Comparison of ENCODE assay signal across 27 cellular contexts in genomic region chr6:137191238-137191637, GRCh38. TPM values are rescaled to one million over a fixed set of nuclear protein-coding genes. Genes with fewer than 3 reads are reported as not detected.
"Had no signal": no experiment of that assay in that cellular context is flagged by ENCODE, and none has a peak within 500 bp of the region (broad histone marks: within the 10 kb centered on the region; RNA-seq: fewer than 3 reads in every experiment).

No MANE protein-coding gene starts in this region.

- H3K27ac ChIP-seq: esophagus muscularis mucosa, foreskin keratinocyte, parathyroid adenoma, psoas muscle, SK-N-MC, spleen, uterus, VCaP had no signal

- H3K27me3 ChIP-seq: esophagus muscularis mucosa, foreskin keratinocyte, left lung, spleen, uterus had no signal

- H3K4me1 Mint-ChIP-seq: neural crest cell had no signal

- H3K9ac ChIP-seq: parathyroid adenoma had no signal

- H3K9me3 Mint-ChIP-seq: central memory CD8-positive, alpha-beta T cell; type B pancreatic cell had no signal

- DNase-seq: activated CD4-positive, alpha-beta memory T cell treated with anti-CD3 and anti-CD28 coated beads, Interleukin-2, amount 10 ng/mL, durations not matched to agents 7 days and 5 days; activated CD4-positive, alpha-beta T cell treated with anti-CD3 and anti-CD28 coated beads for 48 hours; activated CD8-positive, alpha-beta memory T cell treated with anti-CD3 and anti-CD28 coated beads, Interleukin-2, amount 50 U/mL, for 48 hours; activated gamma-delta T cell treated with Interleukin-2 at 50 U/mL for 16 hours; activated naive CD4-positive, alpha-beta T cell treated with anti-CD3 and anti-CD28 coated beads, Interleukin-2, amount 50 U/mL, for 16 hours; activated T-cell treated with anti-CD3 and anti-CD28 coated beads, Interleukin-2, amount 50 U/mL, for 24 hours; amygdala; dermis blood vessel endothelial cell; effector CD4-positive, alpha-beta T cell; foreskin keratinocyte; left lung; midbrain; naive thymus-derived CD8-positive, alpha-beta T cell; nucleus accumbens; psoas muscle; spleen; stimulated activated naive CD8-positive, alpha-beta T cell treated with anti-CD3 and anti-CD28 coated beads, Interleukin-15, Interleukin-2, amounts not matched to agents 100 U/mL and 50 U/mL, for 24 hours; uterus had no signal

- H3K4me3 Mint-ChIP-seq: activated CD4-positive, alpha-beta memory T cell treated with anti-CD3 and anti-CD28 coated beads, Interleukin-2, amount 10 ng/mL, durations not matched to agents 7 days and 5 days; activated T-cell treated with anti-CD3 and anti-CD28 coated beads, Interleukin-2, amount 50 U/mL, for 24 hours; activated T-helper 17 cell treated with anti-CD3 and anti-CD28 coated beads, Interleukin-2, amount 50 U/mL, for 72 hours; central memory CD8-positive, alpha-beta T cell; naive thymus-derived CD8-positive, alpha-beta T cell; neural crest cell; type B pancreatic cell had no signal

- H3K9me3 ChIP-seq: esophagus muscularis mucosa, uterus had no signal

- H3K4me3 ChIP-seq: esophagus muscularis mucosa, left lung, psoas muscle, SK-N-MC, spleen, uterus had no signal

- H3K36me3 ChIP-seq: esophagus muscularis mucosa, left lung, uterus had no signal

- ATAC-seq: activated T-helper 17 cell treated with anti-CD3 and anti-CD28 coated beads, Interleukin-2, amount 50 U/mL, for 72 hours; foreskin keratinocyte; naive thymus-derived CD8-positive, alpha-beta T cell; psoas muscle; stimulated activated naive CD8-positive, alpha-beta T cell treated with anti-CD3 and anti-CD28 coated beads, Interleukin-15, Interleukin-2, amounts not matched to agents 100 U/mL and 50 U/mL, for 24 hours had no signal

- H3K36me3 Mint-ChIP-seq: type B pancreatic cell had no signal

- H2AFZ ChIP-seq: parathyroid adenoma had no signal

- H3K27ac Mint-ChIP-seq: activated CD4-positive, alpha-beta memory T cell treated with anti-CD3 and anti-CD28 coated beads, Interleukin-2, amount 10 ng/mL, durations not matched to agents 7 days and 5 days; activated T-cell treated with anti-CD3 and anti-CD28 coated beads, Interleukin-2, amount 50 U/mL, for 24 hours; activated T-helper 17 cell treated with anti-CD3 and anti-CD28 coated beads, Interleukin-2, amount 50 U/mL, for 72 hours; naive thymus-derived CD8-positive, alpha-beta T cell; type B pancreatic cell had no signal

- H3K27me3 Mint-ChIP-seq: activated CD4-positive, alpha-beta memory T cell treated with anti-CD3 and anti-CD28 coated beads, Interleukin-2, amount 10 ng/mL, durations not matched to agents 7 days and 5 days; activated T-cell treated with anti-CD3 and anti-CD28 coated beads, Interleukin-2, amount 50 U/mL, for 24 hours; activated T-helper 17 cell treated with anti-CD3 and anti-CD28 coated beads, Interleukin-2, amount 50 U/mL, for 72 hours; central memory CD8-positive, alpha-beta T cell; type B pancreatic cell had no signal

- H3K4me1 ChIP-seq: foreskin keratinocyte, parathyroid adenoma, psoas muscle, uterus had no signal

RNA-seq across cellular contexts. Expression of gene IL22RA2, which starts 17.8 kb away (rescaled TPM):
- total RNA-seq: activated CD4-positive, alpha-beta memory T cell treated with anti-CD3 and anti-CD28 coated beads, Interleukin-2, amount 10 ng/mL, durations not matched to agents 7 days and 5 days; activated T-helper 17 cell treated with anti-CD3 and anti-CD28 coated beads, Interleukin-2, amount 50 U/mL, for 72 hours; dermis blood vessel endothelial cell; esophagus muscularis mucosa; foreskin keratinocyte; left lung; naive thymus-derived CD8-positive, alpha-beta T cell; neural crest cell; psoas muscle; subcutaneous adipose tissue; uterus had no signal
- polyA plus RNA-seq: foreskin keratinocyte; naive thymus-derived CD8-positive, alpha-beta T cell; psoas muscle had no signal
